Comparison of ENCODE assay signal across 12 cellular contexts in genomic region chr7:92475261-92475770, GRCh38. TPM values are rescaled to one million over a fixed set of nuclear protein-coding genes. Genes with fewer than 3 reads are reported as not detected.
"Had no signal": no experiment of that assay in that cellular context is flagged by ENCODE, and none has a peak within 500 bp of the region (broad histone marks: within the 10 kb centered on the region; RNA-seq: fewer than 3 reads in every experiment).

No MANE protein-coding gene starts in this region.

RNA-seq across cellular contexts. Expression of gene ERVW-1, which starts 2.4 kb away (rescaled TPM):
- total RNA-seq: subcutaneous adipose tissue, temporal lobe, thoracic aorta, thyroid gland, tibial nerve, transverse colon, upper lobe of right lung, ureter, urinary bladder, uterus, vagina had no signal
- polyA plus RNA-seq: stomach, urinary bladder had no signal
